In genomic region chr1:219660666-219661463, GRCh38 we compare ENCODE assay signal across 8 cellular contexts. TPM values are rescaled to one million over a fixed set of nuclear protein-coding genes. Genes with fewer than 3 reads are reported as not detected.
A peak's percentile ranks its signal among the peaks of the same experiment; 100 is the strongest.
DNase-seq lines count a peak whose midpoint lies in the region; ATAC-seq, FAIRE-seq and TF ChIP-seq lines count a peak whose summit lies in the region.

No MANE protein-coding gene starts in this region.

- CTCF ChIA-PET in Calu3 (lab: Charles Lee): interaction anchor here (1.0 to 1.1 kb wide), 3 partner anchors 152 to 1331 kb away, joined by 3 to 7 read pairs (median 4); no protein-coding TSS in a partner anchor

- no TSS peak for BruUV-seq in Calu3 (replicated peaks; lab: Mats Ljungman, UMichigan)

- H3K36me3 Mint-ChIP-seq in Calu3 (ENCODE audit: insufficient read depth, unreplicated experiment): no peaks in the 10 kb centered on the region

- peak; percentile 88 for DNase-seq in Calu3
- peak; percentile 53 for DNase-seq in RCC 7860 (ENCODE audit: low spot score)
- DNase-seq in dedifferentiated amniotic fluid mesenchymal stem cell (ENCODE audit: extremely low spot score): peak; percentile 86
- peak; percentile 69 to 84 for DNase-seq in left colon
- peak; percentile 21 to 25 for DNase-seq in stimulated activated CD4-positive, alpha-beta T cell treated with anti-CD3 and anti-CD28 coated beads, Interleukin-4, amount 100 ng/mL, for 48 hours (ENCODE audit: low read depth in 2 of 2)
- DNase-seq in cerebellar nuclear complex (lab: John Stamatoyannopoulos, UW): no peak

- H3K4me3 Mint-ChIP-seq in Calu3 (ENCODE audit: low read depth, unreplicated experiment): peak overlapping the region; percentile 10

- H3K27ac Mint-ChIP-seq in Calu3 (ENCODE audit: unreplicated experiment): no peak overlapping the region

- peak; percentile 82 for ATAC-seq in GM19438 (IDR thresholded peaks at IDR 0.05; ENCODE audit: low read depth, unreplicated experiment)
- ATAC-seq in HG03558 (IDR thresholded peaks at IDR 0.05; ENCODE audit: extremely low read depth, unreplicated experiment): peak; percentile 66
- peak; percentile 63 for ATAC-seq in left colon

- intact Hi-C loops in Calu3 (cut with micrococcal nuclease; ENCODE audit: unreplicated experiment) (loop anchor here (1.0 to 10.0 kb wide), 3 partner anchors 151 to 1324 kb away; no protein-coding TSS in a partner anchor), left colon (cut with DNase I, micrococcal nuclease) (loop anchor here in 1 of 2 donors (10.0 kb wide), 1 partner anchor 1316 kb away; the partner anchor contains the start of gene TGFB2)

- peaks cover 7% of the 10 kb centered on the region for H3K27me3 Mint-ChIP-seq in Calu3 (ENCODE audit: unreplicated experiment)

- peaks cover 9% of the 10 kb centered on the region for H3K4me1 Mint-ChIP-seq in Calu3 (ENCODE audit: low read depth, unreplicated experiment)

- TF ChIP-seq CTCF in Calu3 (IDR thresholded peaks at IDR 0.05; ENCODE audit: unreplicated experiment): peak; percentile 75

- no peaks in the 10 kb centered on the region for H3K9me3 Mint-ChIP-seq in Calu3 (ENCODE audit: low read depth, unreplicated experiment)

- FAIRE-seq in RCC 7860 (lab: Jason Lieb, UNC): no peak

RNA-seq across cellular contexts. Expression of gene ZC3H11B, which starts 48.0 kb away (rescaled TPM):
- total RNA-seq in Calu3 (2022) (not detected in 2 replicates), left colon (not detected)

Comparison
In these comparisons a context has a peak if more than half of its experiments do, and no peak if none do; other contexts are left out.
1. DNase-seq: peak in Calu3 (single experiment), RCC 7860 (single experiment), dedifferentiated amniotic fluid mesenchymal stem cell (single experiment), left colon (2 of 2) and stimulated activated CD4-positive, alpha-beta T cell treated with anti-CD3 and anti-CD28 coated beads, Interleukin-4, amount 100 ng/mL, for 48 hours (2 of 2); none in cerebellar nuclear complex (0 of 2).
2. Peak in every context shown above with its lines, with median percentiles within 50 percentile points of each other: ATAC-seq.